19 cellular contexts compared by ENCODE assay signal in the genomic region with DNA sequence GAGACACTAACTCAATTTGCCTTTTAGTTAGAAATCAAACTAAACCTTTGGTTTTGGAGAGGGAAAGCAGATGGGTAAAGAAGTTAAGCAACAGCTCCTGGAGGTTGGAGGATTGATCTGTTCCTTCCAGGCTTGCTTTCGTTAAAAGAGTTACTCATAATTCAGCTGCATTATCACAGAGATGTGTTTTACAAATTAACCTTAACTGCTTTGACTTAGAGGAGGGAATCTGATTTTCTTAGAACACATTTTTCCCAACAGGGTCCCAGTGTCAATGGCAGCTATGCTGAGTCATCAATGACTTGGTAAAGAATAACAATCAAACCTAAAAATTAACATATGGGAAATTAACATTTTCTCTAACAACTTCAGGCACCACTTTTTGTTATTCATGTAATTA.
DNase-seq lines count a peak whose midpoint lies in the region; ATAC-seq and TF ChIP-seq lines count a peak whose summit lies in the region.
"Had no signal": no experiment of that assay in that cellular context is flagged by ENCODE, and none has a peak within 500 bp of the region (broad histone marks: within the 10 kb centered on the region; RNA-seq: fewer than 3 reads in every experiment).

No MANE protein-coding gene starts in this region.

- peak; percentile 66 for DNase-seq in HCEC 1CT
- DNase-seq in adipocyte (ENCODE audit: low read depth): peak; percentile 50
- DNase-seq in hepatocyte (ENCODE audit: low spot score): no peak
- no peak for DNase-seq in gastrocnemius medialis
- no peak for DNase-seq in activated naive CD4-positive, alpha-beta T cell (lab: John Stamatoyannopoulos, UW)
- DNase-seq in DMS153 (lab: John Stamatoyannopoulos, UW): no peak
- no peak for DNase-seq in activated effector memory CD4-positive, alpha-beta T cell treated with anti-CD3 and anti-CD28 coated beads, Interleukin-2, amount 50 U/mL, for 16 hours
- DNase-seq: activated gamma-delta T cell; AML-193; left ventricle myocardium superior; NCI-H1417 treated with DMSO at 0.1 percent for 48 hours; NCI-H2171 treated with DMSO at 0.1 percent for 48 hours; NCI-H748 treated with DMSO at 0.1 percent for 48 hours; PC-9; stimulated activated CD4-positive, alpha-beta T cell treated with anti-CD3 and anti-CD28 coated beads, Interleukin-2, amount 100 ng/mL, for 24 hours; stomach had no signal

- WGBS in hepatocyte (ENCODE audit: low lambda C conversion rate, missing lambda C conversion rate): 56% methylated on average over 1 of the region's 1 CpG

- H3K27me3 ChIP-seq in adipocyte (replicated peaks; ENCODE audit: control insufficient read depth, insufficient read depth, low read length): no peaks in the 10 kb centered on the region
- H3K27me3 ChIP-seq in hepatocyte: no peaks in the 10 kb centered on the region
- H3K27me3 ChIP-seq in gastrocnemius medialis: no peaks in the 10 kb centered on the region
- H3K27me3 ChIP-seq: gastroesophageal sphincter, ovary, stomach had no signal

- peak overlapping the region; percentile 48 for H3K9ac ChIP-seq in adipocyte (ENCODE audit: low read length)

- intact Hi-C loops in gastrocnemius medialis (cut with DNase I; ENCODE audit: low total_unique reads): loop anchor here (10.0 kb wide), 1 partner anchor 46 kb away; no protein-coding TSS in a partner anchor

- in situ Hi-C loops in gastrocnemius medialis (cut with MboI; ENCODE audit: low sequenced_read_pairs in 4 of 4): no loop called here

- TF ChIP-seq POLR2A in gastrocnemius medialis (IDR thresholded peaks at IDR 0.05): no peak

- H2AFZ ChIP-seq in hepatocyte: no peak overlapping the region
- H2AFZ ChIP-seq: PC-9 had no signal

- TF ChIP-seq CTCF in hepatocyte (IDR thresholded peaks at IDR 0.05; ENCODE audit: poor library complexity) (no peak), gastrocnemius medialis (IDR thresholded peaks at IDR 0.05 in 4 of 5, conservative IDR thresholded peaks at IDR 0.05 in 1 of 5) (no peak)

- H4K20me1 ChIP-seq in hepatocyte (ENCODE audit: insufficient read depth, poor library complexity, severe bottlenecking): no peaks in the 10 kb centered on the region

- ATAC-seq in gastrocnemius medialis (no peak), HG02623 (IDR thresholded peaks at IDR 0.05; ENCODE audit: unreplicated experiment) (no peak)
- ATAC-seq: gastroesophageal sphincter, left ventricle myocardium superior had no signal

- H3K27ac ChIP-seq in hepatocyte: peak overlapping the region; percentile 75
- peak overlapping the region; percentile 15 to 44 (median 32) for H3K27ac ChIP-seq in gastrocnemius medialis
- H3K27ac ChIP-seq: ovary, PC-9 had no signal

- peaks cover 53% of the 10 kb centered on the region for H3K4me1 ChIP-seq in adipocyte (ENCODE audit: control insufficient read depth, insufficient read depth, low read length)
- H3K4me1 ChIP-seq in hepatocyte (ENCODE audit: insufficient read depth): peaks cover 40% of the 10 kb centered on the region
- peaks cover 0 to 4% of the 10 kb centered on the region in 2 donors for H3K4me1 ChIP-seq in gastrocnemius medialis

- no peaks in the 10 kb centered on the region for H3K9me3 ChIP-seq in adipocyte (ENCODE audit: control insufficient read depth, low read length)
- H3K9me3 ChIP-seq in hepatocyte (ENCODE audit: low read depth): no peaks in the 10 kb centered on the region
- H3K9me3 ChIP-seq in gastrocnemius medialis: no peaks in the 10 kb centered on the region
- H3K9me3 ChIP-seq: gastroesophageal sphincter, ovary, stomach had no signal

- H3K36me3 ChIP-seq in adipocyte (ENCODE audit: control insufficient read depth, insufficient read depth, low read length, severe bottlenecking) (no peaks in the 10 kb centered on the region), hepatocyte (replicated peaks; ENCODE audit: insufficient read depth, low read depth) (no peaks in the 10 kb centered on the region), gastrocnemius medialis (no peaks in the 10 kb centered on the region)
- H3K36me3 ChIP-seq: gastroesophageal sphincter, ovary, stomach had no signal

- H3K4me2 ChIP-seq in hepatocyte: peak overlapping the region; percentile 9
- H3K4me2 ChIP-seq: PC-9 had no signal

- no peaks in the 10 kb centered on the region for H3K79me2 ChIP-seq in hepatocyte

- no peaks in the 10 kb centered on the region for H3K9me2 ChIP-seq in hepatocyte (replicated peaks; ENCODE audit: insufficient read depth)

- H3K4me3 ChIP-seq in adipocyte (ENCODE audit: low read length) (no peak overlapping the region), hepatocyte (no peak overlapping the region), gastrocnemius medialis (no peak overlapping the region)
- H3K4me3 ChIP-seq: gastroesophageal sphincter, ovary, PC-9, stomach had no signal

Comparison
In these comparisons a context has a peak if more than half of its experiments do, and no peak if none do; other contexts are left out.
1. DNase-seq: peak in HCEC 1CT (single experiment) and adipocyte (single experiment); none in hepatocyte (single experiment), gastrocnemius medialis (0 of 2), activated naive CD4-positive, alpha-beta T cell (0 of 4), DMS153 (single experiment) and activated effector memory CD4-positive, alpha-beta T cell treated with anti-CD3 and anti-CD28 coated beads, Interleukin-2, amount 50 U/mL, for 16 hours (single experiment).